Comparison of ENCODE assay signal across 20 cellular contexts in the genomic region with DNA sequence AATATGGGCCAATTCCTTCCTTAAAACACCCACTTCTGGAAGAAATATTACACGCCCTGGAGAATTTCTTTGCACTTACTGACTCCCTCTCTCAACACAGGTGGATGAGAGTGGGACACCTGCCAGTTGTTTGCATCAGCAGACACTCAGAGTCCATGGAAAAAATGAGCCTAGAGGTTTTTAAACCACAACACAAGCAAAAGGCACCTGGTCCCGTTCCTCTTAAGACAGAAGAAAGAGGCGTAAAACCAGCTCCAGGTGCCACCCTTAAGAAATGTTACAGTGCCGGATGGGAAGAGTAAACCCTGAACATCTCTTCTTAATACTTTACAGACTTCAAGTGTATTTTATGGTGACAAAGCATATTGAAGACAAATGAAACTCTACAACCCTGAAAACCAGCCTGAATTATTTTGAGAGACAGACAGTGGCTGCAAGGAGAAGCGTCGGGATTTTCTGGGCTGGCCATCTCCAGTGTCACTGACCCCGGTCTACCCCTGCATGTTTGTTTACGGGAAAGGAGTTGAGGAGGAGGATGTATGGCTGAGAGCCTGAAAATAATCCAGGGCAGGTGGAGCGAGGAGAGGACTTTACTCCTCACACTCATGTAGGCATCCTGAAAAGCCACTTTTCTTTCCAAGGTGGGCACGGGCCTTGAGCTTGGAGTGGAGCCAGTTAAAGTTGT. TPM values are rescaled to one million over a fixed set of nuclear protein-coding genes. Genes with fewer than 3 reads are reported as not detected.
DNase-seq lines count a peak whose midpoint lies in the region; ATAC-seq lines count a peak whose summit lies in the region.
"Had no signal": no experiment of that assay in that cellular context is flagged by ENCODE, and none has a peak within 500 bp of the region (broad histone marks: within the 10 kb centered on the region; RNA-seq: fewer than 3 reads in every experiment).

No MANE protein-coding gene starts in this region.

- peak; percentile 64 for DNase-seq in DMS53 treated with DMSO at 0.1 percent for 48 hours (lab: John Stamatoyannopoulos, UW; ENCODE audit: unreplicated experiment)
- peak; percentile 18 for DNase-seq in NCI-H1105 (lab: John Stamatoyannopoulos, UW)
- DNase-seq in NCI-H510A treated with DMSO at 0.1 percent for 48 hours (lab: John Stamatoyannopoulos, UW) = peak; percentile 93
- DNase-seq in mesenteric fat pad (ENCODE audit: low spot score) = peak; percentile 60
- DNase-seq in stimulated activated naive CD8-positive, alpha-beta T cell treated with anti-CD3 and anti-CD28 coated beads, Interleukin-15, Interleukin-2, amounts not matched to agents 100 U/mL and 50 U/mL, for 24 hours = no peak
- no peak for DNase-seq in NCI-H446 treated with DMSO at 0.1 percent for 48 hours (lab: John Stamatoyannopoulos, UW)
- DNase-seq: activated CD4-positive, alpha-beta T cell treated with anti-CD3 and anti-CD28 coated beads, Interleukin-2, amount 50 U/mL, for 1 hour; activated CD8-positive, alpha-beta memory T cell treated with anti-CD3 and anti-CD28 coated beads, Interleukin-2, amount 50 U/mL, for 4 hours; cerebellar nuclear complex; GDM1; HCEC 1CT; left colon; NCI-H226; SK-N-SH; stimulated activated CD4-positive, alpha-beta T cell treated with anti-CD3 and anti-CD28 coated beads, Interleukin-2, amount 100 ng/mL, for 48 hours; stimulated activated naive CD4-positive, alpha-beta T cell treated with Interleukin-2 at 50 U/mL for 16 hours had no signal

- ATAC-seq in GM18907 (IDR thresholded peaks at IDR 0.05; ENCODE audit: unreplicated experiment) = no peak
- ATAC-seq in stimulated activated naive CD8-positive, alpha-beta T cell treated with anti-CD3 and anti-CD28 coated beads, Interleukin-15, Interleukin-2, amounts not matched to agents 100 U/mL and 50 U/mL, for 24 hours = no peak
- no peak for ATAC-seq in HG03460 (IDR thresholded peaks at IDR 0.05; ENCODE audit: unreplicated experiment)
- ATAC-seq: left colon had no signal

RNA-seq across cellular contexts. Expression of gene RIPK4, which starts 7.8 kb away (rescaled TPM):
- not detected for total RNA-seq in mesenteric fat pad
- total RNA-seq: activated T-helper 2 cell treated with anti-CD3 and anti-CD28 coated beads, Interferon-gamma antibody, Interleukin-2, Interleukin-4, amounts not matched to agents 10 μg/mL and 5 μg/mL and 100 μg/mL, durations not matched to agents 14 hours and 24 hours and 36 hours; T-helper 2 cell treated with Interferon-gamma antibody and Interleukin-4, amounts not matched to agents 100 ng/mL and 5 ng/mL, for 36 hours had no signal

Comparison
In these comparisons a context has a peak if more than half of its experiments do, and no peak if none do; other contexts are left out.
1. DNase-seq: peak in DMS53 treated with DMSO at 0.1 percent for 48 hours (single experiment), NCI-H1105 (single experiment), NCI-H510A treated with DMSO at 0.1 percent for 48 hours (single experiment) and mesenteric fat pad (single experiment); none in stimulated activated naive CD8-positive, alpha-beta T cell treated with anti-CD3 and anti-CD28 coated beads, Interleukin-15, Interleukin-2, amounts not matched to agents 100 U/mL and 50 U/mL, for 24 hours (single experiment) and NCI-H446 treated with DMSO at 0.1 percent for 48 hours (single experiment).